8 cellular contexts compared by ENCODE assay signal in genomic region chr13:39656325-39656677, GRCh38. TPM values are rescaled to one million over a fixed set of nuclear protein-coding genes. Genes with fewer than 3 reads are reported as not detected.
A peak's percentile ranks its signal among the peaks of the same experiment; 100 is the strongest.
DNase-seq lines count a peak whose midpoint lies in the region; ATAC-seq and TF ChIP-seq lines count a peak whose summit lies in the region.

No MANE protein-coding gene starts in this region.

- H3K4me2 ChIP-seq in DOHH2 (ENCODE audit: low read length): peak overlapping the region; percentile 99

- peaks cover 14% of the 10 kb centered on the region for H3K79me2 ChIP-seq in DOHH2 (ENCODE audit: control insufficient read depth, low read length)

- peaks cover 17% of the 10 kb centered on the region for H3K4me1 ChIP-seq in DOHH2 (ENCODE audit: control insufficient read depth, low read length)

- DNase-seq in SK-N-MC (ENCODE audit: low read depth, low spot score) (no peak), fibroblast of the aortic adventitia (ENCODE audit: low read depth) (peak; percentile 15), retinal pigment epithelial cell (ENCODE audit: low read depth) (no peak), glomerular visceral epithelial cell (ENCODE audit: extremely low spot score) (no peak)
- DNase-seq in activated CD4-positive, alpha-beta T cell treated with anti-CD3 and anti-CD28 coated beads for 1 hour: no peak

- H3F3A ChIP-seq in DOHH2 (ENCODE audit: control insufficient read depth, insufficient read depth): no peaks in the 10 kb centered on the region

- H3K9ac ChIP-seq in SK-N-MC (ENCODE audit: insufficient read length): peak overlapping the region; percentile 85

- no peaks in the 10 kb centered on the region for H3K9me2 ChIP-seq in DOHH2 (replicated peaks; ENCODE audit: control insufficient read depth, low read length)

- H3K9me3 ChIP-seq in DOHH2 (ENCODE audit: control insufficient read depth, insufficient read depth, low read length) (no peaks in the 10 kb centered on the region), SK-N-MC (ENCODE audit: low read depth, low read length) (no peaks in the 10 kb centered on the region)

- H3K4me3 ChIP-seq in DOHH2 (ENCODE audit: low read length) (peak overlapping the region; percentile 96), SK-N-MC (peak overlapping the region; percentile 82), fibroblast of the aortic adventitia (ENCODE audit: low read depth, low read length) (peak overlapping the region; percentile 94), retinal pigment epithelial cell (ENCODE audit: low read length) (peak overlapping the region; percentile 94)

- no peaks in the 10 kb centered on the region for H4K20me1 ChIP-seq in DOHH2 (ENCODE audit: control insufficient read depth, insufficient read depth, low read depth, low read length)

- no peaks in the 10 kb centered on the region for H3K27me3 ChIP-seq in DOHH2 (ENCODE audit: control insufficient read depth, low read length)

- H3K27ac ChIP-seq in DOHH2 (ENCODE audit: low read depth, low read length) (no peak overlapping the region), SK-N-MC (no peak overlapping the region)

- ATAC-seq in GM21825 (IDR thresholded peaks at IDR 0.05; ENCODE audit: unreplicated experiment) (peak; percentile 8), GM18873 (IDR thresholded peaks at IDR 0.05; ENCODE audit: low FRiP score, unreplicated experiment) (no peak)

- TF ChIP-seq CTCF in DOHH2 (IDR thresholded peaks at IDR 0.05; ENCODE audit: low read depth, low read length, poor library complexity, severe bottlenecking) (no peak), fibroblast of the aortic adventitia (IDR thresholded peaks at IDR 0.05; ENCODE audit: insufficient read depth, low read length) (no peak), retinal pigment epithelial cell (conservative IDR thresholded peaks at IDR 0.05; ENCODE audit: low read depth, low read length) (no peak)

- peaks cover 9% of the 10 kb centered on the region for H3K36me3 ChIP-seq in DOHH2 (ENCODE audit: control insufficient read depth, low read length)
- peaks cover 18% of the 10 kb centered on the region for H3K36me3 ChIP-seq in SK-N-MC (ENCODE audit: insufficient read depth, low read length)

RNA-seq across cellular contexts. Expression of gene COG6, which starts 0.8 kb away (rescaled TPM):
- total RNA-seq in fibroblast of the aortic adventitia (ENCODE audit: low replicate concordance): 33.5 and 41.4 TPM in 2 replicates

RNA-seq across cellular contexts. Expression of gene LHFPL6, which starts 53.3 kb away (rescaled TPM):
- total RNA-seq in fibroblast of the aortic adventitia (ENCODE audit: low replicate concordance): 45.2 and 109 TPM in 2 replicates
